In genomic region chr2:233853353-233853752, GRCh38 we compare ENCODE assay signal across 8 cellular contexts. TPM values are rescaled to one million over a fixed set of nuclear protein-coding genes. Genes with fewer than 3 reads are reported as not detected.
A peak's percentile ranks its signal among the peaks of the same experiment; 100 is the strongest.
DNase-seq lines count a peak whose midpoint lies in the region; ATAC-seq and TF ChIP-seq lines count a peak whose summit lies in the region.

No MANE protein-coding gene starts in this region.

- intact Hi-C loops in uterus (cut with DNase I; ENCODE audit: low total_unique reads), result no loop called here

- peaks cover 44% of the 10 kb centered on the region for H4K20me1 ChIP-seq in BLaER1
- no peaks in the 10 kb centered on the region; the same call in 1 of the 2 replicates for H4K20me1 ChIP-seq in KMS-11 (ENCODE audit: insufficient read depth)

- peaks cover 46% of the 10 kb centered on the region for H3K4me1 Mint-ChIP-seq in brain

- no peak for ATAC-seq in HG03342 (IDR thresholded peaks at IDR 0.05; ENCODE audit: unreplicated experiment)
- no peak for ATAC-seq in left lobe of liver

- H3K36me3 Mint-ChIP-seq in brain, result no peaks in the 10 kb centered on the region

- TF ChIP-seq CTCF in KMS-11 (conservative IDR thresholded peaks at IDR 0.05; ENCODE audit: low read depth, low read length), result no peak
- TF ChIP-seq CTCF in brain (conservative IDR thresholded peaks at IDR 0.05), result no peak
- TF ChIP-seq CTCF in uterus (IDR thresholded peaks at IDR 0.05), result no peak

- peak overlapping the region in 2 of 5 experiments; percentile 27 to 28 for H3K27ac Mint-ChIP-seq in brain

- peak overlapping the region; percentile 85 for H3K4me3 ChIP-seq in BLaER1
- H3K4me3 ChIP-seq in KMS-11 (IDR thresholded peaks at IDR 0.05; ENCODE audit: insufficient read depth, low read depth, low read length), result peak overlapping the region; percentile 18
- peak overlapping the region; percentile 58 for H3K4me3 ChIP-seq in mononuclear cell (ENCODE audit: low read length)
- no peak overlapping the region for H3K4me3 ChIP-seq in uterus

- H2AFZ ChIP-seq in KMS-11 (ENCODE audit: low read depth), result peak overlapping the region; percentile 70; the same call in 1 of the 2 replicates

- H3K9ac ChIP-seq in BLaER1 (peak overlapping the region; percentile 91), KMS-11 (peak overlapping the region; percentile 89; the same call in 1 of the 2 replicates)

- H3K36me3 ChIP-seq in BLaER1, result peaks cover 41% of the 10 kb centered on the region
- H3K36me3 ChIP-seq in KMS-11 (ENCODE audit: insufficient read depth), result peaks cover 12% of the 10 kb centered on the region; the same call in 1 of the 2 replicates
- H3K36me3 ChIP-seq in uterus, result no peaks in the 10 kb centered on the region

- no peak for TF ChIP-seq POLR2A in uterus (IDR thresholded peaks at IDR 0.05)

- no peaks in the 10 kb centered on the region for H3K9me3 Mint-ChIP-seq in brain

- no peaks in the 10 kb centered on the region for H3K27me3 ChIP-seq in BLaER1
- no peaks in the 10 kb centered on the region for H3K27me3 ChIP-seq in KMS-11 (ENCODE audit: insufficient read depth, low read depth)
- no peaks in the 10 kb centered on the region for H3K27me3 ChIP-seq in mononuclear cell (ENCODE audit: insufficient read depth, low read length)
- no peaks in the 10 kb centered on the region for H3K27me3 ChIP-seq in uterus

- DNase-seq in HPDE6-E6E7 (ENCODE audit: extremely low spot score) (no peak), uterus (no peak), left lobe of liver (ENCODE audit: low spot score) (no peak)

- H3K4me3 Mint-ChIP-seq in brain, result peak overlapping the region; percentile 91 to 99 (median 94)

- H3K4me1 ChIP-seq in BLaER1 (peaks cover 41% of the 10 kb centered on the region), KMS-11 (ENCODE audit: low read depth, poor library complexity, severe bottlenecking) (peaks cover 25% of the 10 kb centered on the region), mononuclear cell (ENCODE audit: insufficient read depth, low read length) (peaks cover 34% of the 10 kb centered on the region), uterus (peaks cover 0 to 7% of the 10 kb centered on the region in 2 donors)

- H3K9me3 ChIP-seq in BLaER1 (no peaks in the 10 kb centered on the region; the same call in 1 of the 2 replicates), mononuclear cell (ENCODE audit: low read depth, low read length) (no peaks in the 10 kb centered on the region), uterus (no peaks in the 10 kb centered on the region)

- peaks cover 4% of the 10 kb centered on the region for H3K27me3 Mint-ChIP-seq in brain

- H3K27ac ChIP-seq in BLaER1 (peak overlapping the region; percentile 91), KMS-11 (peak overlapping the region; percentile 62; the same call in 1 of the 2 replicates), uterus (no peak overlapping the region)

- H3K79me2 ChIP-seq in KMS-11 (ENCODE audit: insufficient read depth, low read depth), result peaks cover 58% of the 10 kb centered on the region

- H3K4me2 ChIP-seq in BLaER1 (peak overlapping the region; percentile 95), KMS-11 (peak overlapping the region; percentile 96)

RNA-seq across cellular contexts. Expression of gene HJURP, which starts 1.0 kb away (rescaled TPM):
- 18.9 TPM for polyA plus RNA-seq in brain (ENCODE audit: insufficient read depth, low read depth, low replicate concordance)
- total RNA-seq in mononuclear cell, result 0.31 TPM
- total RNA-seq in uterus, result 10 to 100 TPM in 1 of 4 donors, not detected in 3; 13.0 TPM
- 0.50 TPM for total RNA-seq in left lobe of liver

Comparison
In these comparisons a context has a peak if more than half of its experiments do, and no peak if none do; other contexts are left out.
1. H3K27ac ChIP-seq: peak in BLaER1 (single experiment) and KMS-11 (single experiment); none in uterus (0 of 2).
2. H3K4me3 ChIP-seq: peak in BLaER1 (single experiment), KMS-11 (single experiment) and mononuclear cell (single experiment); none in uterus (0 of 2).